In genomic region chr13:106008540-106008939, GRCh38 we compare ENCODE assay signal across 22 cellular contexts.
"Had no signal": no experiment of that assay in that cellular context is flagged by ENCODE, and none has a peak within 500 bp of the region (broad histone marks: within the 10 kb centered on the region; RNA-seq: fewer than 3 reads in every experiment).

No MANE protein-coding gene starts in this region.

- H3K4me2 ChIP-seq: hepatocyte had no signal

- FAIRE-seq: colon, endothelial cell of umbilical vein, frontal cortex, kidney had no signal

- H3K9me3 ChIP-seq: esophagus muscularis mucosa, gastroesophageal sphincter, heart left ventricle, left lung, lower lobe of right lung had no signal

- ATAC-seq: foreskin keratinocyte, gastroesophageal sphincter, heart left ventricle, left lung, left ventricle myocardium superior, lower lobe of right lung had no signal

- H3K27ac ChIP-seq: coronary artery, dorsolateral prefrontal cortex, esophagus muscularis mucosa, foreskin keratinocyte, gastroesophageal sphincter, heart left ventricle, hepatocyte, left lung, lower lobe of right lung had no signal

- DNase-seq: dermis blood vessel endothelial cell; dorsolateral prefrontal cortex; effector CD4-positive, alpha-beta T cell; effector memory CD4-positive, alpha-beta T cell; foreskin keratinocyte; heart left ventricle; hypothalamus; immature natural killer cell; islet precursor cell; kidney; kidney glomerular epithelial cell; left lung; left ventricle myocardium superior; lower lobe of right lung; mesenchymal stem cell had no signal

- H3K4me3 ChIP-seq: coronary artery, dorsolateral prefrontal cortex, esophagus muscularis mucosa, gastroesophageal sphincter, heart left ventricle, hepatocyte, left lung, lower lobe of right lung had no signal

- H3K36me3 ChIP-seq: esophagus muscularis mucosa, gastroesophageal sphincter, heart left ventricle, left lung, lower lobe of right lung had no signal

- H3K27me3 ChIP-seq: dorsolateral prefrontal cortex, esophagus muscularis mucosa, foreskin keratinocyte, gastroesophageal sphincter, heart left ventricle, hepatocyte, left lung had no signal

- H3K4me1 ChIP-seq: foreskin keratinocyte, heart left ventricle, left lung, lower lobe of right lung had no signal
